Comparison of ENCODE assay signal across 1 cellular context in the genomic region with DNA sequence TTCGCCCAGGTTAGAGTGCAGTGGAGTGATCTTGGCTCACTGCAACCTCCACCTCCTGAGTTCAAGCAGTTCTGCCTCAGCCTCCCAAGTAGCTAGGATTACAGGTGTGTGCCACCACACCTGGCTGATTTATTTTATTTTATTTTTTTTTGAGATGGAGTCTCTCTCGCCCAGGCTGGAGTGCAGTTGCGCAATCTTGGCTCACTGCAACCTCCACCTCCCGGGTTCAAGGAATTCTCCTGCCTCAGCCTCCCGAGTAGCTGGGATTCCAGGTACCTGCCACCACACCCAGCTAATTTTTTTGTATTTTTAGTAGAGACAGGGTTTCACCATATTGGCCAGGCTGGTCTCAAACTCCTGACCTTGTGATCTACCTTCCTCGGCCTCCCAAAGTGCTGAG.
TF ChIP-seq lines count a peak whose summit lies in the region.

No MANE protein-coding gene starts in this region.

TF ChIP-seq in IMR-90, 13 proteins besides CTCF, POLR2A, EP300 and RAD21:
- TF ChIP-seq CEBPB (IDR thresholded peaks at IDR 0.05; ENCODE audit: low read depth, low read length), result peak; percentile 38; the same call in 1 of the 2 replicates
